Comparison of ENCODE assay signal across 1 cellular context in genomic region chr12:34106172-34106571, GRCh38.
TF ChIP-seq lines count a peak whose summit lies in the region.

No MANE protein-coding gene starts in this region.

TF ChIP-seq in GM23338, 12 proteins besides CTCF, POLR2A, EP300 and RAD21 (continued from another document):
- TF ChIP-seq, protein P1, sequence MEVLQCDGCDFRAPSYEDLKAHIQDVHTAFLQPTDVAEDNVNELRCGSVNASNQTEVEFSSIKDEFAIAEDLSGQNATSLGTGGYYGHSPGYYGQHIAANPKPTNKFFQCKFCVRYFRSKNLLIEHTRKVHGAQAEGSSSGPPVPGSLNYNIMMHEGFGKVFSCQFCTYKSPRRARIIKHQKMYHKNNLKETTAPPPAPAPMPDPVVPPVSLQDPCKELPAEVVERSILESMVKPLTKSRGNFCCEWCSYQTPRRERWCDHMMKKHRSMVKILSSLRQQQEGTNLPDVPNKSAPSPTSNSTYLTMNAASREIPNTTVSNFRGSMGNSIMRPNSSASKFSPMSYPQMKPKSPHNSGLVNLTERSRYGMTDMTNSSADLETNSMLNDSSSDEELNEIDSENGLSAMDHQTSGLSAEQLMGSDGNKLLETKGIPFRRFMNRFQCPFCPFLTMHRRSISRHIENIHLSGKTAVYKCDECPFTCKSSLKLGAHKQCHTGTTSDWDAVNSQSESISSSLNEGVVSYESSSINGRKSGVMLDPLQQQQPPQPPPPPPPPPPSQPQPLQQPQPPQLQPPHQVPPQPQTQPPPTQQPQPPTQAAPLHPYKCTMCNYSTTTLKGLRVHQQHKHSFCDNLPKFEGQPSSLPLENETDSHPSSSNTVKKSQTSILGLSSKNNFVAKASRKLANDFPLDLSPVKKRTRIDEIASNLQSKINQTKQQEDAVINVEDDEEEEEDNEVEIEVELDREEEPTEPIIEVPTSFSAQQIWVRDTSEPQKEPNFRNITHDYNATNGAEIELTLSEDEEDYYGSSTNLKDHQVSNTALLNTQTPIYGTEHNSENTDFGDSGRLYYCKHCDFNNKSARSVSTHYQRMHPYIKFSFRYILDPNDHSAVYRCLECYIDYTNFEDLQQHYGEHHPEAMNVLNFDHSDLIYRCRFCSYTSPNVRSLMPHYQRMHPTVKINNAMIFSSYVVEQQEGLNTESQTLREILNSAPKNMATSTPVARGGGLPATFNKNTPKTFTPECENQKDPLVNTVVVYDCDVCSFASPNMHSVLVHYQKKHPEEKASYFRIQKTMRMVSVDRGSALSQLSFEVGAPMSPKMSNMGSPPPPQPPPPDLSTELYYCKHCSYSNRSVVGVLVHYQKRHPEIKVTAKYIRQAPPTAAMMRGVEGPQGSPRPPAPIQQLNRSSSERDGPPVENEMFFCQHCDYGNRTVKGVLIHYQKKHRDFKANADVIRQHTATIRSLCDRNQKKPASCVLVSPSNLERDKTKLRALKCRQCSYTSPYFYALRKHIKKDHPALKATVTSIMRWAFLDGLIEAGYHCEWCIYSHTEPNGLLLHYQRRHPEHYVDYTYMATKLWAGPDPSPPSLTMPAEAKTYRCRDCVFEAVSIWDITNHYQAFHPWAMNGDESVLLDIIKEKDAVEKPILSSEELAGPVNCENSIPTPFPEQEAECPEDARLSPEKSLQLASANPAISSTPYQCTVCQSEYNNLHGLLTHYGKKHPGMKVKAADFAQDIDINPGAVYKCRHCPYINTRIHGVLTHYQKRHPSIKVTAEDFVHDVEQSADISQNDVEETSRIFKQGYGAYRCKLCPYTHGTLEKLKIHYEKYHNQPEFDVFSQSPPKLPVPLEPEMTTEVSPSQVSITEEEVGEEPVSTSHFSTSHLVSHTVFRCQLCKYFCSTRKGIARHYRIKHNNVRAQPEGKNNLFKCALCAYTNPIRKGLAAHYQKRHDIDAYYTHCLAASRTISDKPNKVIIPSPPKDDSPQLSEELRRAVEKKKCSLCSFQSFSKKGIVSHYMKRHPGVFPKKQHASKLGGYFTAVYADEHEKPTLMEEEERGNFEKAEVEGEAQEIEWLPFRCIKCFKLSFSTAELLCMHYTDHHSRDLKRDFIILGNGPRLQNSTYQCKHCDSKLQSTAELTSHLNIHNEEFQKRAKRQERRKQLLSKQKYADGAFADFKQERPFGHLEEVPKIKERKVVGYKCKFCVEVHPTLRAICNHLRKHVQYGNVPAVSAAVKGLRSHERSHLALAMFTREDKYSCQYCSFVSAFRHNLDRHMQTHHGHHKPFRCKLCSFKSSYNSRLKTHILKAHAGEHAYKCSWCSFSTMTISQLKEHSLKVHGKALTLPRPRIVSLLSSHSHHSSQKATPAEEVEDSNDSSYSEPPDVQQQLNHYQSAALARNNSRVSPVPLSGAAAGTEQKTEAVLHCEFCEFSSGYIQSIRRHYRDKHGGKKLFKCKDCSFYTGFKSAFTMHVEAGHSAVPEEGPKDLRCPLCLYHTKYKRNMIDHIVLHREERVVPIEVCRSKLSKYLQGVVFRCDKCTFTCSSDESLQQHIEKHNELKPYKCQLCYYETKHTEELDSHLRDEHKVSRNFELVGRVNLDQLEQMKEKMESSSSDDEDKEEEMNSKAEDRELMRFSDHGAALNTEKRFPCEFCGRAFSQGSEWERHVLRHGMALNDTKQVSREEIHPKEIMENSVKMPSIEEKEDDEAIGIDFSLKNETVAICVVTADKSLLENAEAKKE (CRISPR knock-in tag; IDR thresholded peaks at IDR 0.05): no peak
- no peak for TF ChIP-seq POLR2AphosphoS5 (IDR thresholded peaks at IDR 0.05; ENCODE audit: low read depth)
- TF ChIP-seq NANOG (IDR thresholded peaks at IDR 0.05; ENCODE audit: borderline replicate concordance): no peak
- TF ChIP-seq STAT1 (IDR thresholded peaks at IDR 0.05; ENCODE audit: unreplicated experiment): no peak
- TF ChIP-seq, protein P2, sequence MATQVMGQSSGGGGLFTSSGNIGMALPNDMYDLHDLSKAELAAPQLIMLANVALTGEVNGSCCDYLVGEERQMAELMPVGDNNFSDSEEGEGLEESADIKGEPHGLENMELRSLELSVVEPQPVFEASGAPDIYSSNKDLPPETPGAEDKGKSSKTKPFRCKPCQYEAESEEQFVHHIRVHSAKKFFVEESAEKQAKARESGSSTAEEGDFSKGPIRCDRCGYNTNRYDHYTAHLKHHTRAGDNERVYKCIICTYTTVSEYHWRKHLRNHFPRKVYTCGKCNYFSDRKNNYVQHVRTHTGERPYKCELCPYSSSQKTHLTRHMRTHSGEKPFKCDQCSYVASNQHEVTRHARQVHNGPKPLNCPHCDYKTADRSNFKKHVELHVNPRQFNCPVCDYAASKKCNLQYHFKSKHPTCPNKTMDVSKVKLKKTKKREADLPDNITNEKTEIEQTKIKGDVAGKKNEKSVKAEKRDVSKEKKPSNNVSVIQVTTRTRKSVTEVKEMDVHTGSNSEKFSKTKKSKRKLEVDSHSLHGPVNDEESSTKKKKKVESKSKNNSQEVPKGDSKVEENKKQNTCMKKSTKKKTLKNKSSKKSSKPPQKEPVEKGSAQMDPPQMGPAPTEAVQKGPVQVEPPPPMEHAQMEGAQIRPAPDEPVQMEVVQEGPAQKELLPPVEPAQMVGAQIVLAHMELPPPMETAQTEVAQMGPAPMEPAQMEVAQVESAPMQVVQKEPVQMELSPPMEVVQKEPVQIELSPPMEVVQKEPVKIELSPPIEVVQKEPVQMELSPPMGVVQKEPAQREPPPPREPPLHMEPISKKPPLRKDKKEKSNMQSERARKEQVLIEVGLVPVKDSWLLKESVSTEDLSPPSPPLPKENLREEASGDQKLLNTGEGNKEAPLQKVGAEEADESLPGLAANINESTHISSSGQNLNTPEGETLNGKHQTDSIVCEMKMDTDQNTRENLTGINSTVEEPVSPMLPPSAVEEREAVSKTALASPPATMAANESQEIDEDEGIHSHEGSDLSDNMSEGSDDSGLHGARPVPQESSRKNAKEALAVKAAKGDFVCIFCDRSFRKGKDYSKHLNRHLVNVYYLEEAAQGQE (IDR thresholded peaks at IDR 0.05; ENCODE audit: unreplicated experiment): no peak
- TF ChIP-seq EZH2phosphoT487 (IDR thresholded peaks at IDR 0.05; ENCODE audit: unreplicated experiment): no peak
- no peak for TF ChIP-seq ZNF331 (CRISPR knock-in tag; IDR thresholded peaks at IDR 0.05; ENCODE audit: low read depth)
